In the genomic region with DNA sequence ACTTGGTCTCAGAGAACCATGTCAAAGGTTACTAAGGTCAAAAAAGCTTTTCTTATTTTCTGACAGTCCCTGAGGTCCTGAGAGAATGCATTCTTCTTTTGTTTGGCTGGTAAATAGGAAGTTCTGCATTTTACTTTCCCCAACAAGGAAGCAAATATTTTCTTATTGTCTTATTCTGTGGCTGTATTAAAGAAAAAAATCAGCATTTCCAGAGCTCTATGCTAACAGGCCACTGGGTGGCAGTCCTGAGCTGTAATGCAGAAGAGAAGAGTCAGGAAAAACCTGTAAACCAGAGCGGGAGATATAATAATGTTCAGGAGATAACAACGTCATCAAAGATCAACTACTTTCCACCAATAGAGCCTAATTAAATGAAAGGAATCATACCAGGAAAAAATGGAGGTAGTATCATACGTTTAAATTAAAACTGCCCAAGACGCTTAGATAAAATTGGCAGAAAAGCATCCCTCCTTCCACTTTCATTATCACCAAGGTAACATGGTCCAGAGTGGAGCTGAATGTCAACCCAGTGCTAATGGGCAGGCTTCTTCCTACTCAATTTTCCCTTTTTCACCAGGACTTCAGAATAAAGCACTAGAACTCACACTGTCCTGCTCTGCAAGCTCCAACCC, we compare ENCODE assay signal across 9 cellular contexts. TPM values are rescaled to one million over a fixed set of nuclear protein-coding genes. Genes with fewer than 3 reads are reported as not detected.
A peak's percentile ranks its signal among the peaks of the same experiment; 100 is the strongest.
DNase-seq lines count a peak whose midpoint lies in the region; ATAC-seq, FAIRE-seq and TF ChIP-seq lines count a peak whose summit lies in the region.
"Had no signal": no experiment of that assay in that cellular context is flagged by ENCODE, and none has a peak within 500 bp of the region (broad histone marks: within the 10 kb centered on the region; RNA-seq: fewer than 3 reads in every experiment).

No MANE protein-coding gene starts in this region.

- H3K27ac ChIP-seq in endothelial cell of umbilical vein (ENCODE audit: insufficient read depth, low read depth, low read length): no peak overlapping the region

- peaks cover 0 to 10% (median 0%) of the 10 kb centered on the region in 3 donors for H3K27me3 Mint-ChIP-seq in naive B cell

- H3K9me3 ChIP-seq in NT2/D1 (ENCODE audit: insufficient read depth, low read length) (no peaks in the 10 kb centered on the region), endothelial cell of umbilical vein (replicated peaks; ENCODE audit: control insufficient read depth, insufficient read depth, low read length) (no peaks in the 10 kb centered on the region)

- H3K4me3 Mint-ChIP-seq in naive B cell: peak overlapping the region in 7 of 8 donors; percentile 1 to 83 (median 34)
- H3K4me3 Mint-ChIP-seq in stimulated activated effector memory CD8-positive, alpha-beta T cell treated with anti-CD3 and anti-CD28 coated beads, Interleukin-12 subunit alpha, Interleukin-12 subunit beta, amount 100 ng/mL, for 72 hours: peak overlapping the region; percentile 47

- dilution Hi-C loops in endothelial cell of umbilical vein (cut with MboI; ENCODE audit: extremely low pct_ligation_motif_present, low sequenced_read_pairs): no loop called here

- POLR2A ChIA-PET in endothelial cell of umbilical vein (lab: Charles Lee): no interaction called here

- H3K36me3 ChIP-seq in NT2/D1 (ENCODE audit: insufficient read depth, insufficient read length, low read length): no peaks in the 10 kb centered on the region
- no peaks in the 10 kb centered on the region for H3K36me3 ChIP-seq in endothelial cell of umbilical vein (ENCODE audit: control insufficient read depth in 2 of 2, extremely low read depth in 1 of 2, insufficient read depth in 2 of 2, low read length in 2 of 2)

- no peak for TF ChIP-seq POLR2A in endothelial cell of umbilical vein (IDR thresholded peaks at IDR 0.05; ENCODE audit: low read depth, low read length)

- no peaks in the 10 kb centered on the region for H4K20me1 ChIP-seq in endothelial cell of umbilical vein (replicated peaks; ENCODE audit: control insufficient read depth, extremely low read depth, insufficient read depth, low read length)

- H3K27me3 ChIP-seq in NT2/D1 (ENCODE audit: insufficient read depth, insufficient read length) (no peaks in the 10 kb centered on the region), endothelial cell of umbilical vein (ENCODE audit: control insufficient read depth in 2 of 2, insufficient read depth in 2 of 2, low read length in 2 of 2) (no peaks in the 10 kb centered on the region)

- ATAC-seq in naive B cell (ENCODE audit: low read depth in 2 of 2) (peak; percentile 34 to 61), HG02970 (IDR thresholded peaks at IDR 0.05; ENCODE audit: low FRiP score, unreplicated experiment) (no peak)
- peak; percentile 56 for ATAC-seq in stimulated activated effector memory CD8-positive, alpha-beta T cell treated with anti-CD3 and anti-CD28 coated beads, Interleukin-12 subunit alpha, Interleukin-12 subunit beta, amount 100 ng/mL, for 72 hours

- FAIRE-seq in endothelial cell of umbilical vein (lab: Jason Lieb, UNC): peak; percentile 90
- FAIRE-seq: colon had no signal

- H3K4me2 ChIP-seq in endothelial cell of umbilical vein (ENCODE audit: insufficient read depth, low read length): peak overlapping the region; percentile 38

- CTCF ChIA-PET in endothelial cell of umbilical vein (lab: Charles Lee): interaction anchor here (0.5 to 2.6 kb wide), 56 partner anchors 8 to 667 kb away, joined by 3 to 94 read pairs (median 4); a partner anchor contains a TSS

- H3K79me2 ChIP-seq in endothelial cell of umbilical vein (ENCODE audit: control insufficient read depth, insufficient read depth, low read length): no peaks in the 10 kb centered on the region

- no TSS peak for BruUV-seq in endothelial cell of umbilical vein (replicated peaks; lab: Mats Ljungman, UMichigan)

- H2AFZ ChIP-seq in endothelial cell of umbilical vein (ENCODE audit: low read depth, low read length): peak overlapping the region; percentile 73

- TF ChIP-seq CTCF in endothelial cell of umbilical vein (IDR thresholded peaks at IDR 0.05; ENCODE audit: extremely low read depth in 1 of 2, insufficient read depth in 1 of 2, low read depth in 1 of 2, low read length in 2 of 2): peak; percentile 68 to 72

- H3K4me3 ChIP-seq in NT2/D1 (ENCODE audit: insufficient read length, low read depth) (no peak overlapping the region), endothelial cell of umbilical vein (replicated peaks in 1 of 3; ENCODE audit: insufficient read depth in 1 of 3, low read depth in 1 of 3, low read length in 3 of 3) (peak overlapping the region in 1 of 3 experiments; percentile 20)

- DNase-seq in DMS153 (lab: John Stamatoyannopoulos, UW): peak; percentile 64
- peak in 53 of 76 experiments; percentile 5 to 72 (median 41) for DNase-seq in HUDEP-2 (lab: John Stamatoyannopoulos, UW; ENCODE audit: unreplicated experiment in 76 of 76)
- DNase-seq in NT2/D1 (ENCODE audit: low read depth, low spot score): peak; percentile 22
- DNase-seq in activated CD8-positive, alpha-beta memory T cell treated with anti-CD3 and anti-CD28 coated beads, Interleukin-2, amount 50 U/mL, for 1 hour (ENCODE audit: extremely low read depth): peak; percentile 18
- DNase-seq in endothelial cell of umbilical vein (ENCODE audit: low read depth, low spot score): peak; percentile 81
- peak; percentile 48 for DNase-seq in naive B cell
- peak; percentile 48 to 69 for DNase-seq in stimulated activated effector memory CD8-positive, alpha-beta T cell treated with anti-CD3 and anti-CD28 coated beads, Interleukin-12 subunit alpha, Interleukin-12 subunit beta, amount 100 ng/mL, for 72 hours (ENCODE audit: low spot score in 2 of 2)

- no peak overlapping the region for H3K27ac Mint-ChIP-seq in naive B cell
- no peak overlapping the region for H3K27ac Mint-ChIP-seq in stimulated activated effector memory CD8-positive, alpha-beta T cell treated with anti-CD3 and anti-CD28 coated beads, Interleukin-12 subunit alpha, Interleukin-12 subunit beta, amount 100 ng/mL, for 72 hours

- no peaks in the 10 kb centered on the region for H3K9me1 ChIP-seq in endothelial cell of umbilical vein (replicated peaks; ENCODE audit: control insufficient read depth, extremely low read depth, insufficient read depth, low read length)

- intact Hi-C loops in endothelial cell of umbilical vein (cut with micrococcal nuclease): loop anchor here (1.0 to 2.0 kb wide), 9 partner anchors 31 to 667 kb away; no protein-coding TSS in a partner anchor

- no peaks in the 10 kb centered on the region for H3K9me3 Mint-ChIP-seq in naive B cell
- H3K9me3 Mint-ChIP-seq in stimulated activated effector memory CD8-positive, alpha-beta T cell treated with anti-CD3 and anti-CD28 coated beads, Interleukin-12 subunit alpha, Interleukin-12 subunit beta, amount 100 ng/mL, for 72 hours: no peaks in the 10 kb centered on the region

- no peaks in the 10 kb centered on the region for H3K36me3 Mint-ChIP-seq in naive B cell
- no peaks in the 10 kb centered on the region for H3K36me3 Mint-ChIP-seq in stimulated activated effector memory CD8-positive, alpha-beta T cell treated with anti-CD3 and anti-CD28 coated beads, Interleukin-12 subunit alpha, Interleukin-12 subunit beta, amount 100 ng/mL, for 72 hours

- no peak overlapping the region for H3K9ac ChIP-seq in NT2/D1 (ENCODE audit: insufficient read length, low read depth)
- no peak overlapping the region for H3K9ac ChIP-seq in endothelial cell of umbilical vein (replicated peaks; ENCODE audit: extremely low read depth, insufficient read depth, low read length)

- H3K4me1 ChIP-seq in NT2/D1 (ENCODE audit: insufficient read depth, insufficient read length) (no peaks in the 10 kb centered on the region), endothelial cell of umbilical vein (ENCODE audit: control insufficient read depth, extremely low read depth, insufficient read depth, low read length) (peaks cover 6% of the 10 kb centered on the region)

- H3K4me1 Mint-ChIP-seq in naive B cell: peaks cover 9 to 12% (median 11%) of the 10 kb centered on the region in 3 donors
- H3K4me1 Mint-ChIP-seq in stimulated activated effector memory CD8-positive, alpha-beta T cell treated with anti-CD3 and anti-CD28 coated beads, Interleukin-12 subunit alpha, Interleukin-12 subunit beta, amount 100 ng/mL, for 72 hours: peaks cover 14% of the 10 kb centered on the region

TF ChIP-seq in endothelial cell of umbilical vein, 7 proteins besides CTCF, POLR2A, EP300 and RAD21:
- TF ChIP-seq EZH2 (IDR thresholded peaks at IDR 0.05; ENCODE audit: borderline replicate concordance, low read depth, low read length, severe bottlenecking): no peak
- no peak for TF ChIP-seq FOS (IDR thresholded peaks at IDR 0.05; ENCODE audit: borderline replicate concordance, insufficient read depth, low read length)
- TF ChIP-seq POLR2AphosphoS5 (IDR thresholded peaks at IDR 0.05; ENCODE audit: insufficient read depth, low read depth, low read length): no peak
- TF ChIP-seq, protein P1, sequence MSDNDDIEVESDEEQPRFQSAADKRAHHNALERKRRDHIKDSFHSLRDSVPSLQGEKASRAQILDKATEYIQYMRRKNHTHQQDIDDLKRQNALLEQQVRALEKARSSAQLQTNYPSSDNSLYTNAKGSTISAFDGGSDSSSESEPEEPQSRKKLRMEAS (IDR thresholded peaks at IDR 0.05; ENCODE audit: insufficient read depth, insufficient read length): no peak
- TF ChIP-seq GATA2 (IDR thresholded peaks at IDR 0.05; ENCODE audit: insufficient read depth, insufficient read length, low read depth, low read length): no peak
- no peak for TF ChIP-seq MYC (IDR thresholded peaks at IDR 0.05; ENCODE audit: low read depth, low read length)
- no peak for TF ChIP-seq JUN (IDR thresholded peaks at IDR 0.05; ENCODE audit: borderline replicate concordance, insufficient read depth, insufficient read length, low read depth)

RNA-seq across cellular contexts. Expression of a gene that starts 55.6 kb away (rescaled TPM):
- total RNA-seq in endothelial cell of umbilical vein: 8.7 and 8.8 TPM in 2 replicates
- 1.3 and 1.6 TPM in 2 replicates for polyA plus RNA-seq in endothelial cell of umbilical vein
- 1.2 and 1.3 TPM in 2 replicates for polyA plus RNA-seq in endothelial cell of umbilical vein (2011; cell fraction: cytosol; rRNA removed)
- 2.1 and 2.4 TPM in 2 replicates for polyA plus RNA-seq in endothelial cell of umbilical vein (2011; cell fraction: nucleus; rRNA removed)
- polyA plus RNA-seq in endothelial cell of umbilical vein (2012): 0.14 and 0.25 TPM in 2 replicates
- 3.4 and 4.9 TPM in 2 replicates for polyA minus RNA-seq in endothelial cell of umbilical vein
- polyA minus RNA-seq in endothelial cell of umbilical vein (2011; cell fraction: cytosol; rRNA and poly(A)+ RNA removed): 13.3 TPM
- polyA minus RNA-seq in endothelial cell of umbilical vein (2011; cell fraction: nucleus; rRNA and poly(A)+ RNA removed): 4.6 and 5.1 TPM in 2 replicates
- polyA plus RNA-seq in naive B cell (ENCODE audit: low read depth in 6 of 6): 1 to 10 TPM in 4 of 6 donors, under 1 TPM in 1, not detected in 1; 0.39 to 7.3 (median 6.3) TPM

Comparison
In these comparisons a context has a peak if more than half of its experiments do, and no peak if none do; other contexts are left out.
1. DNase-seq: peak in every context shown above with its lines; median percentile 81 in endothelial cell of umbilical vein; 64 in DMS153; 58 in stimulated activated effector memory CD8-positive, alpha-beta T cell treated with anti-CD3 and anti-CD28 coated beads, Interleukin-12 subunit alpha, Interleukin-12 subunit beta, amount 100 ng/mL, for 72 hours; 48 in naive B cell; 41 in HUDEP-2; 22 in NT2/D1; 18 in activated CD8-positive, alpha-beta memory T cell treated with anti-CD3 and anti-CD28 coated beads, Interleukin-2, amount 50 U/mL, for 1 hour.